Comparison of ENCODE assay signal across 13 cellular contexts in genomic region chr2:20439503-20439902, GRCh38. TPM values are rescaled to one million over a fixed set of nuclear protein-coding genes. Genes with fewer than 3 reads are reported as not detected.
A peak's percentile ranks its signal among the peaks of the same experiment; 100 is the strongest.
DNase-seq lines count a peak whose midpoint lies in the region; ATAC-seq, FAIRE-seq and TF ChIP-seq lines count a peak whose summit lies in the region.
"Had no signal": no experiment of that assay in that cellular context is flagged by ENCODE, and none has a peak within 500 bp of the region (broad histone marks: within the 10 kb centered on the region; RNA-seq: fewer than 3 reads in every experiment).

No MANE protein-coding gene starts in this region.

- H3K9ac ChIP-seq in mammary epithelial cell (ENCODE audit: insufficient read depth, low read length), result no peak overlapping the region
- no peak overlapping the region for H3K9ac ChIP-seq in duodenal mucosa (ENCODE audit: low read depth in 1 of 2, low read length in 2 of 2)

- H3K27me3 Mint-ChIP-seq in MCF 10A (ENCODE audit: insufficient read depth, unreplicated experiment), result no peaks in the 10 kb centered on the region
- H3K27me3 Mint-ChIP-seq in memory B cell, result peaks cover 10% of the 10 kb centered on the region

- H3K27ac Mint-ChIP-seq in MCF 10A (ENCODE audit: low read depth, unreplicated experiment) (peak overlapping the region; percentile 82), memory B cell (no peak overlapping the region)
- H3K27ac Mint-ChIP-seq: HFFc6, natural killer cell had no signal

- BruUV-seq in MCF 10A (replicated peaks; lab: Mats Ljungman, UMichigan) (no TSS peak), mammary epithelial cell (replicated peaks; lab: Mats Ljungman, UMichigan) (no TSS peak)

- intact Hi-C loops in MCF 10A (cut with micrococcal nuclease) (loop anchor here (2.0 kb wide), 2 partner anchors 29 to 43 kb away; no protein-coding TSS in a partner anchor), mammary epithelial cell (cut with micrococcal nuclease) (no loop called here), vagina (cut with DNase I) (no loop called here)

- DNase-seq in MCF 10A (ENCODE audit: unreplicated experiment) (peak; percentile 51), mammary epithelial cell (no peak), memory B cell (ENCODE audit: low spot score in 2 of 2) (no peak), vagina (ENCODE audit: extremely low spot score in 2 of 2) (no peak), activated T-cell treated with anti-CD3 and anti-CD28 coated beads for 4 hours (no peak), D721Med (ENCODE audit: insufficient read length, low spot score) (no peak)
- DNase-seq: ACHN; HFFc6; natural killer cell; stimulated activated CD4-positive, alpha-beta T cell treated with anti-CD3 and anti-CD28 coated beads, Interleukin-4, amount 100 ng/mL, for 1 hour had no signal

- dilution Hi-C loops in mammary epithelial cell (cut with HindIII; ENCODE audit: low sequenced_read_pairs), result no loop called here

- no peak for FAIRE-seq in D721Med (lab: Jason Lieb, UNC)
- FAIRE-seq: frontal cortex had no signal

- CTCF ChIA-PET in MCF 10A (lab: Yijun Ruan, JAX), result interaction anchor here (0.6 to 8.6 kb wide), 19 partner anchors 7 to 212 kb away, joined by 3 to 125 read pairs (median 4); partner anchors contain the start of genes HS1BP3 and RHOB
- CTCF ChIA-PET in mammary epithelial cell (lab: Charles Lee; ENCODE audit: low non-redundant PET), result interaction anchor here (0.9 kb wide), 1 partner anchor 29 kb away, joined by 4 read pairs; no protein-coding TSS in a partner anchor

- H4K20me1 ChIP-seq in mammary epithelial cell (ENCODE audit: insufficient read depth, low read length), result no peaks in the 10 kb centered on the region

- H3K36me3 Mint-ChIP-seq in MCF 10A (ENCODE audit: insufficient read depth, unreplicated experiment), result no peaks in the 10 kb centered on the region
- peaks cover 2% of the 10 kb centered on the region for H3K36me3 Mint-ChIP-seq in memory B cell
- H3K36me3 Mint-ChIP-seq: natural killer cell had no signal

- H3K36me3 ChIP-seq in mammary epithelial cell (ENCODE audit: insufficient read depth, low read length) (no peaks in the 10 kb centered on the region), duodenal mucosa (ENCODE audit: control insufficient read depth in 1 of 2, insufficient read depth in 2 of 2, low read length in 2 of 2) (no peaks in the 10 kb centered on the region), vagina (no peaks in the 10 kb centered on the region)

- peak overlapping the region; percentile 66 for H3K4me3 Mint-ChIP-seq in MCF 10A (ENCODE audit: unreplicated experiment)
- no peak overlapping the region for H3K4me3 Mint-ChIP-seq in memory B cell
- H3K4me3 Mint-ChIP-seq: natural killer cell had no signal

- TF ChIP-seq CTCF in MCF 10A (IDR thresholded peaks at IDR 0.05; ENCODE audit: unreplicated experiment) (no peak), mammary epithelial cell (conservative IDR thresholded peaks at IDR 0.05 in 1 of 2, IDR thresholded peaks at IDR 0.05 in 1 of 2; ENCODE audit: extremely low read depth in 1 of 2, insufficient read depth in 1 of 2, low read depth in 1 of 2, low read length in 2 of 2) (no peak), vagina (IDR thresholded peaks at IDR 0.05) (no peak), D721Med (IDR thresholded peaks at IDR 0.05; ENCODE audit: insufficient read depth, missing control alignments) (no peak)

- TF ChIP-seq POLR2A in vagina (IDR thresholded peaks at IDR 0.05), result no peak

- POLR2A ChIA-PET in MCF 10A (lab: Yijun Ruan, JAX), result interaction anchor here (0.9 to 4.4 kb wide), 22 partner anchors 8 to 212 kb away, joined by 3 to 35 read pairs (median 6); partner anchors contain the start of genes HS1BP3 and RHOB

- H3K4me1 ChIP-seq in mammary epithelial cell (ENCODE audit: insufficient read depth, low read length), result peaks cover 18% of the 10 kb centered on the region
- peaks cover 5 to 15% of the 10 kb centered on the region in 2 donors for H3K4me1 ChIP-seq in duodenal mucosa (ENCODE audit: control insufficient read depth in 1 of 2, insufficient read depth in 2 of 2, low read length in 2 of 2)
- peaks cover 35% of the 10 kb centered on the region for H3K4me1 ChIP-seq in vagina

- WGBS in mammary epithelial cell (ENCODE audit: low coverage, missing lambda C conversion rate), result 93% methylated on average over 5 of the region's 5 CpGs

- no peak overlapping the region for H2AFZ ChIP-seq in mammary epithelial cell (ENCODE audit: low read depth, low read length)

- peak; percentile 37 for ATAC-seq in memory B cell (ENCODE audit: low read depth)
- ATAC-seq in HG02623 (IDR thresholded peaks at IDR 0.05; ENCODE audit: unreplicated experiment), result no peak

- no peaks in the 10 kb centered on the region for H3K9me3 Mint-ChIP-seq in MCF 10A (ENCODE audit: unreplicated experiment)
- no peaks in the 10 kb centered on the region for H3K9me3 Mint-ChIP-seq in memory B cell
- H3K9me3 Mint-ChIP-seq: HFFc6, natural killer cell had no signal

- no peak overlapping the region for H3K27ac ChIP-seq in mammary epithelial cell (ENCODE audit: insufficient read depth, low read depth, low read length)
- H3K27ac ChIP-seq in duodenal mucosa (ENCODE audit: low read depth, low read length), result peak overlapping the region; percentile 11
- H3K27ac ChIP-seq in vagina, result peak overlapping the region; percentile 79

- H3K4me1 Mint-ChIP-seq in MCF 10A (ENCODE audit: insufficient read depth, unreplicated experiment) (peaks cover 26% of the 10 kb centered on the region), memory B cell (peaks cover 8% of the 10 kb centered on the region)

- no peak overlapping the region for H3K4me3 ChIP-seq in mammary epithelial cell (replicated peaks in 1 of 3; ENCODE audit: insufficient read depth in 1 of 3, low read depth in 2 of 3, low read length in 3 of 3)
- H3K4me3 ChIP-seq in duodenal mucosa (ENCODE audit: low read depth in 1 of 2, low read length in 2 of 2), result no peak overlapping the region
- no peak overlapping the region for H3K4me3 ChIP-seq in vagina

- no peak overlapping the region for H3K4me2 ChIP-seq in mammary epithelial cell (ENCODE audit: insufficient read depth, low read depth, low read length)

- in situ Hi-C loops in mammary epithelial cell (cut with MboI; ENCODE audit: low sequenced_read_pairs in 2 of 2), result loop anchor here in 1 of 2 donors (5.0 kb wide), 1 partner anchor 203 kb away; no protein-coding TSS in a partner anchor

- H3K27me3 ChIP-seq in mammary epithelial cell (ENCODE audit: insufficient read depth, low read length), result no peaks in the 10 kb centered on the region
- peaks cover 0 to 3% of the 10 kb centered on the region in 2 donors for H3K27me3 ChIP-seq in duodenal mucosa (ENCODE audit: control insufficient read depth in 1 of 2, insufficient read depth in 2 of 2, low read length in 2 of 2)
- no peaks in the 10 kb centered on the region for H3K27me3 ChIP-seq in vagina

- no peaks in the 10 kb centered on the region for H3K9me3 ChIP-seq in mammary epithelial cell (replicated peaks; ENCODE audit: insufficient read depth, low read length)
- no peaks in the 10 kb centered on the region for H3K9me3 ChIP-seq in duodenal mucosa (ENCODE audit: control insufficient read depth in 1 of 2, low read length in 2 of 2)
- H3K9me3 ChIP-seq in vagina, result no peaks in the 10 kb centered on the region

- H3K79me2 ChIP-seq in mammary epithelial cell (ENCODE audit: insufficient read depth, low read length), result no peaks in the 10 kb centered on the region

RNA-seq across cellular contexts. Expression of gene RHOB, which starts 7.4 kb away (rescaled TPM):
- total RNA-seq in MCF 10A (2022) (28.1 and 45.7 TPM in 2 replicates), mammary epithelial cell (10 to 100 TPM; 26.2 to 53.5 TPM), vagina (1,771 TPM)
- 18.3 TPM for polyA plus RNA-seq in mammary epithelial cell
- polyA minus RNA-seq in mammary epithelial cell, result 4.2 TPM

Comparison
In these comparisons a context has a peak if more than half of its experiments do, and no peak if none do; other contexts are left out.
1. RNA of gene RHOB, which starts 7.4 kb away (total RNA-seq): 1,771 TPM in vagina (single experiment); 26.2 to 53.5 TPM in mammary epithelial cell and 28.1 to 45.7 TPM in MCF 10A; every median in the first group is over 10 times any median in the second.